ENCODE assay signal across 1 cellular context in genomic region chr1:116763787-116764465, GRCh38.
TF ChIP-seq lines count a peak whose summit lies in the region.

No MANE protein-coding gene starts in this region.

TF ChIP-seq in H1, 55 proteins besides CTCF, POLR2A, EP300 and RAD21 (continued from another document):
- TF ChIP-seq CHD7 (IDR thresholded peaks at IDR 0.05; ENCODE audit: insufficient replicate concordance, low read length): no peak
- TF ChIP-seq TAF7 (optimal IDR thresholded peaks at IDR 0.05; ENCODE audit: borderline replicate concordance, low read depth, low read length): no peak
- no peak for TF ChIP-seq CHD2 (IDR thresholded peaks at IDR 0.05; ENCODE audit: low read length)
- no peak for TF ChIP-seq RXRA (IDR thresholded peaks at IDR 0.05; ENCODE audit: insufficient read depth, low read depth, low read length)
- no peak for TF ChIP-seq SAP30 (IDR thresholded peaks at IDR 0.05; ENCODE audit: insufficient read depth, insufficient replicate concordance, low read length)
- TF ChIP-seq USF2 (IDR thresholded peaks at IDR 0.05; ENCODE audit: low read length): no peak
- TF ChIP-seq KDM4A (IDR thresholded peaks at IDR 0.05; ENCODE audit: low read depth, low read length, severe bottlenecking): no peak
- TF ChIP-seq SIX5 (IDR thresholded peaks at IDR 0.05; ENCODE audit: low read depth, low read length): no peak
- no peak for TF ChIP-seq FOSL1 (IDR thresholded peaks at IDR 0.05; ENCODE audit: insufficient read depth, low read depth, low read length)
- TF ChIP-seq GTF2F1 (IDR thresholded peaks at IDR 0.05; ENCODE audit: borderline replicate concordance, low read depth, low read length): no peak
- no peak for TF ChIP-seq CHD1 (IDR thresholded peaks at IDR 0.05; ENCODE audit: low read depth, low read length)
- no peak for TF ChIP-seq ATF2 (IDR thresholded peaks at IDR 0.05; ENCODE audit: low read length)
- no peak for TF ChIP-seq E2F6 (IDR thresholded peaks at IDR 0.05)
- no peak for TF ChIP-seq ASH2L (IDR thresholded peaks at IDR 0.05; ENCODE audit: low read length)
- no peak for TF ChIP-seq MAX (IDR thresholded peaks at IDR 0.05)
TF ChIP-seq in H1: peak in this region for 0.
